12 cellular contexts compared by ENCODE assay signal in genomic region chr20:12090920-12091319, GRCh38.
"Had no signal": no experiment of that assay in that cellular context is flagged by ENCODE, and none has a peak within 500 bp of the region (broad histone marks: within the 10 kb centered on the region; RNA-seq: fewer than 3 reads in every experiment).

No MANE protein-coding gene starts in this region.

- H3K4me3 ChIP-seq: cardiac muscle cell, transverse colon had no signal

- H3K27me3 ChIP-seq: cardiac muscle cell, transverse colon had no signal

- ATAC-seq: activated CD8-positive, alpha-beta T cell treated with anti-CD3 and anti-CD28 coated beads, Interleukin-2, amount 10 ng/mL, durations not matched to agents 7 days and 5 days; effector memory CD8-positive, alpha-beta T cell had no signal

- H3K4me1 ChIP-seq: transverse colon had no signal

- H3K36me3 ChIP-seq: cardiac muscle cell, transverse colon had no signal

- H3K27ac ChIP-seq: cardiac muscle cell, transverse colon had no signal

- DNase-seq: activated CD4-positive, alpha-beta T cell treated with anti-CD3 and anti-CD28 coated beads for 4 hours; activated CD8-positive, alpha-beta memory T cell treated with anti-CD3 and anti-CD28 coated beads, Interleukin-2, amount 50 U/mL, for 48 hours; activated CD8-positive, alpha-beta T cell treated with anti-CD3 and anti-CD28 coated beads, Interleukin-2, amount 10 ng/mL, durations not matched to agents 7 days and 5 days; activated naive CD4-positive, alpha-beta T cell; cortex of kidney; effector memory CD8-positive, alpha-beta T cell; erythroblast; stimulated activated CD4-positive, alpha-beta T cell treated with anti-CD3 and anti-CD28 coated beads, Interleukin-12 subunit alpha, Interleukin-12 subunit beta, amount 100 ng/mL, for 4 hours; stimulated activated naive CD4-positive, alpha-beta T cell; substantia nigra; transverse colon had no signal

- H3K9me3 ChIP-seq: transverse colon had no signal
